Comparison of ENCODE assay signal across 10 cellular contexts in genomic region chr10:91206427-91206826, GRCh38. TPM values are rescaled to one million over a fixed set of nuclear protein-coding genes. Genes with fewer than 3 reads are reported as not detected.
A peak's percentile ranks its signal among the peaks of the same experiment; 100 is the strongest.
DNase-seq lines count a peak whose midpoint lies in the region; ATAC-seq and TF ChIP-seq lines count a peak whose summit lies in the region.
"Had no signal": no experiment of that assay in that cellular context is flagged by ENCODE, and none has a peak within 500 bp of the region (broad histone marks: within the 10 kb centered on the region; RNA-seq: fewer than 3 reads in every experiment).

No MANE protein-coding gene starts in this region.

- TF ChIP-seq EP300 in ovary (IDR thresholded peaks at IDR 0.05), result no peak

- H3K36me3 ChIP-seq in H7 (replicated peaks; ENCODE audit: control insufficient read depth, insufficient read depth, low read length), result no peaks in the 10 kb centered on the region
- no peaks in the 10 kb centered on the region for H3K36me3 ChIP-seq in ovary

- H3K4me1 Mint-ChIP-seq in activated T-cell treated with anti-CD3 and anti-CD28 coated beads, Interleukin-2, amount 50 U/mL, for 24 hours (ENCODE audit: low read depth), result peaks cover 86% of the 10 kb centered on the region
- H3K4me1 Mint-ChIP-seq in stimulated activated effector memory CD8-positive, alpha-beta T cell treated with anti-CD3 and anti-CD28 coated beads, Interleukin-12 subunit alpha, Interleukin-12 subunit beta, amount 100 ng/mL, for 72 hours, result peaks cover 73% of the 10 kb centered on the region

- H3K4me1 ChIP-seq in ovary (ENCODE audit: insufficient read depth), result peaks cover 3% of the 10 kb centered on the region

- H3K9me3 Mint-ChIP-seq in activated T-cell treated with anti-CD3 and anti-CD28 coated beads, Interleukin-2, amount 50 U/mL, for 24 hours, result no peaks in the 10 kb centered on the region
- H3K9me3 Mint-ChIP-seq in stimulated activated effector memory CD8-positive, alpha-beta T cell treated with anti-CD3 and anti-CD28 coated beads, Interleukin-12 subunit alpha, Interleukin-12 subunit beta, amount 100 ng/mL, for 72 hours, result no peaks in the 10 kb centered on the region

- H3K27me3 Mint-ChIP-seq in activated T-cell treated with anti-CD3 and anti-CD28 coated beads, Interleukin-2, amount 50 U/mL, for 24 hours, result no peaks in the 10 kb centered on the region

- H3K4me3 ChIP-seq in H7 (ENCODE audit: insufficient read depth, low read depth, low read length) (no peak overlapping the region), ovary (no peak overlapping the region)

- TF ChIP-seq CTCF in ovary (IDR thresholded peaks at IDR 0.05) (no peak), GM10266 (IDR thresholded peaks at IDR 0.05; ENCODE audit: control insufficient read depth, insufficient read depth, low read depth, missing control alignments) (no peak)

- H3K4me3 Mint-ChIP-seq in activated T-cell treated with anti-CD3 and anti-CD28 coated beads, Interleukin-2, amount 50 U/mL, for 24 hours, result peak overlapping the region; percentile 26
- peak overlapping the region; percentile 37 for H3K4me3 Mint-ChIP-seq in stimulated activated effector memory CD8-positive, alpha-beta T cell treated with anti-CD3 and anti-CD28 coated beads, Interleukin-12 subunit alpha, Interleukin-12 subunit beta, amount 100 ng/mL, for 72 hours

- H3K27me3 ChIP-seq in H7 (ENCODE audit: control insufficient read depth, insufficient read depth, low read length) (no peaks in the 10 kb centered on the region), ovary (no peaks in the 10 kb centered on the region)

- H3K27ac Mint-ChIP-seq in activated T-cell treated with anti-CD3 and anti-CD28 coated beads, Interleukin-2, amount 50 U/mL, for 24 hours, result peak overlapping the region; percentile 77
- peak overlapping the region; percentile 18 for H3K27ac Mint-ChIP-seq in stimulated activated effector memory CD8-positive, alpha-beta T cell treated with anti-CD3 and anti-CD28 coated beads, Interleukin-12 subunit alpha, Interleukin-12 subunit beta, amount 100 ng/mL, for 72 hours

- no peak for TF ChIP-seq POLR2A in ovary (IDR thresholded peaks at IDR 0.05)

- no peak overlapping the region for H3K27ac ChIP-seq in ovary

- 0 to 42% (median 0%) methylated on average over 1 of the region's 1 CpG for WGBS in ovary, 3 donors

- intact Hi-C loops in ovary (cut with DNase I), result no loop called here

- no peak for DNase-seq in activated T-cell treated with anti-CD3 and anti-CD28 coated beads, Interleukin-2, amount 50 U/mL, for 24 hours
- DNase-seq in activated T-cell treated with anti-CD3 and anti-CD28 coated beads for 4 hours, result no peak
- peak; percentile 8 for DNase-seq in H7
- DNase-seq in SW480 (ENCODE audit: low spot score), result peak; percentile 1
- no peak for DNase-seq in stimulated activated effector memory CD8-positive, alpha-beta T cell treated with anti-CD3 and anti-CD28 coated beads, Interleukin-12 subunit alpha, Interleukin-12 subunit beta, amount 100 ng/mL, for 72 hours (ENCODE audit: low spot score in 2 of 2)
- DNase-seq in ovary, result no peak
- DNase-seq in NCI-H187 (lab: John Stamatoyannopoulos, UW), result no peak
- DNase-seq in GM10266 (ENCODE audit: extremely low spot score), result no peak
- DNase-seq: mesenchymal stem cell, trophoblast cell had no signal

- no peaks in the 10 kb centered on the region for H3K9me3 ChIP-seq in ovary

- H3K36me3 Mint-ChIP-seq in activated T-cell treated with anti-CD3 and anti-CD28 coated beads, Interleukin-2, amount 50 U/mL, for 24 hours (ENCODE audit: low read depth), result peaks cover 17% of the 10 kb centered on the region
- no peaks in the 10 kb centered on the region for H3K36me3 Mint-ChIP-seq in stimulated activated effector memory CD8-positive, alpha-beta T cell treated with anti-CD3 and anti-CD28 coated beads, Interleukin-12 subunit alpha, Interleukin-12 subunit beta, amount 100 ng/mL, for 72 hours

- ATAC-seq in stimulated activated effector memory CD8-positive, alpha-beta T cell treated with anti-CD3 and anti-CD28 coated beads, Interleukin-12 subunit alpha, Interleukin-12 subunit beta, amount 100 ng/mL, for 72 hours, result peak; percentile 64

RNA-seq across cellular contexts. Expression of gene PCGF5, which starts 14.0 kb away (rescaled TPM):
- 4.8 TPM in 2 replicates for total RNA-seq in H7 (2014; rRNA removed; shearing (Covaris generic))
- total RNA-seq in ovary, result 10 to 100 TPM; 32.0 to 49.0 (median 37.9) TPM
- polyA plus RNA-seq in ovary, result 10 to 100 TPM; 13.1 to 28.1 TPM

Comparison
In these comparisons a context has a peak if more than half of its experiments do, and no peak if none do; other contexts are left out.
1. DNase-seq: peak in H7 (single experiment) and SW480 (single experiment); none in activated T-cell treated with anti-CD3 and anti-CD28 coated beads, Interleukin-2, amount 50 U/mL, for 24 hours (single experiment), activated T-cell treated with anti-CD3 and anti-CD28 coated beads for 4 hours (single experiment), stimulated activated effector memory CD8-positive, alpha-beta T cell treated with anti-CD3 and anti-CD28 coated beads, Interleukin-12 subunit alpha, Interleukin-12 subunit beta, amount 100 ng/mL, for 72 hours (0 of 2), ovary (0 of 5), NCI-H187 (0 of 2) and GM10266 (single experiment).